In genomic region chr15:44128443-44128842, GRCh38 we compare ENCODE assay signal across 34 cellular contexts.
"Had no signal": no experiment of that assay in that cellular context is flagged by ENCODE, and none has a peak within 500 bp of the region (broad histone marks: within the 10 kb centered on the region; RNA-seq: fewer than 3 reads in every experiment).

No MANE protein-coding gene starts in this region.

- H3K36me3 ChIP-seq: MG63 had no signal

- H3K27me3 ChIP-seq: MG63 had no signal

- H3K4me3 ChIP-seq: MG63 had no signal

- H3K9me3 ChIP-seq: MG63 had no signal

- DNase-seq: Karpas-422, Kasumi-1, MG63, MM.1S, MV-4-11, NCI-H1048, NCI-H1092, NCI-H1092 treated with DMSO at 0.1 percent for 48 hours, NCI-H1105, NCI-H1105 treated with DMSO at 0.1 percent for 48 hours, NCI-H1417, NCI-H1417 treated with DMSO at 0.1 percent for 48 hours, NCI-H1436, NCI-H1436 treated with DMSO at 0.1 percent for 48 hours, NCI-H146, NCI-H1694, NCI-H1694 treated with DMSO at 0.1 percent for 48 hours, NCI-H187, NCI-H187 treated with DMSO at 0.1 percent for 48 hours, NCI-H1930, NCI-H2029, NCI-H2029 treated with DMSO at 0.1 percent for 48 hours, NCI-H2081, NCI-H2081 treated with DMSO at 0.1 percent for 48 hours, NCI-H2107, NCI-H2171, NCI-H2171 treated with DMSO at 0.1 percent for 48 hours, NCI-H2227 treated with DMSO at 0.1 percent for 48 hours, NCI-H226, NCI-H345, NCI-H446, NCI-H446 treated with DMSO at 0.1 percent for 48 hours, NCI-H510A, NCI-H510A treated with DMSO at 0.1 percent for 48 hours had no signal
